ENCODE assay signal across 15 cellular contexts in the genomic region with DNA sequence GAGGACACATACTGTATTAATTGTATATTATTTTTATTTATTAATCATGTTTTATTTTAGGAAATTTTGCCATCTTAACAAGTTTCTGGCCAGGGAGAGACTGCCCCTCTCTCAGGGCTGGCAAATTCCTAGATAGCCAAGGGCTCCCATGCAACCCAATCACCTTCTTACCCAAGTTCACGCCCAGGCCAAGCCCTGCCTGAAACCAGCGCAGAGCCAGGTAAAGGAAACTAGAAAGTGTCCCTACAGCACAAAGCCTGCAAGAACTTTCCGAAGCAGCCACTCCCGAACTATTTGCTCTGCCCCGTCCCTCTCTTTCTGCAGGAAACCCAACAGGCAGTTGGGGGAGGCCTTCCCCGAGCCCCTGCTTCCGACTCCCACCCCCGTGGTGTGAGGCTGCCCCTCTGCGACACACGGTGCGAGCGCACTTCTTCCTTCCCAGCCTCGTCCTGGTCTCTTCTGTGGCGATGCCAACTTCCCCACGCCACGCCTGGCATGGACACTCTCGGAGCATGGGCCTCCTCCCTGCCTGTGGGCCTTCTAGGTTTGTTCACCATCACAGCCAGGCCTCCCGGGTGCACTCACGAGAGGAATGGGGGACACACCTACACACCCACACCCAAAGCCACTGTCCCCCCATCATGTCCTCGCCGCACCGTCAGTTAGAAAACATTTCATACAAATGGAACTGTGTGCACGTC.
DNase-seq lines count a peak whose midpoint lies in the region; ATAC-seq and TF ChIP-seq lines count a peak whose summit lies in the region.
"Had no signal": no experiment of that assay in that cellular context is flagged by ENCODE, and none has a peak within 500 bp of the region (broad histone marks: within the 10 kb centered on the region; RNA-seq: fewer than 3 reads in every experiment).

No MANE protein-coding gene starts in this region.

- H3K4me1 Mint-ChIP-seq in activated naive CD4-positive, alpha-beta T cell treated with anti-CD3 and anti-CD28 coated beads, Interleukin-2, amount 50 U/mL, for 24 hours: peaks cover 94% of the 10 kb centered on the region
- peaks cover 97% of the 10 kb centered on the region for H3K4me1 Mint-ChIP-seq in activated CD8-positive, alpha-beta T cell treated with anti-CD3 and anti-CD28 coated beads for 36 hours (ENCODE audit: low read depth)
- H3K4me1 Mint-ChIP-seq in stimulated activated memory B cell treated with anti-CD40 and anti-IgM and Interleukin-4, amounts not matched to agents 10 μg/mL and 1 μg/mL and 100 μg/mL, for 72 hours: peaks cover 94% of the 10 kb centered on the region

- CTCF ChIA-PET in activated CD8-positive, alpha-beta T cell treated with anti-CD3 and anti-CD28 coated beads for 36 hours (lab: Charles Lee): interaction anchor here (1.3 kb wide), 1 partner anchor 165 kb away, joined by 3 read pairs; no protein-coding TSS in a partner anchor

- peak overlapping the region; percentile 91 for H3K27ac Mint-ChIP-seq in activated naive CD4-positive, alpha-beta T cell treated with anti-CD3 and anti-CD28 coated beads, Interleukin-2, amount 50 U/mL, for 24 hours
- H3K27ac Mint-ChIP-seq in activated CD8-positive, alpha-beta T cell treated with anti-CD3 and anti-CD28 coated beads for 36 hours: peak overlapping the region; percentile 70
- peak overlapping the region; percentile 13 for H3K27ac Mint-ChIP-seq in stimulated activated memory B cell treated with anti-CD40 and anti-IgM and Interleukin-4, amounts not matched to agents 10 μg/mL and 1 μg/mL and 100 μg/mL, for 72 hours

- no peak for TF ChIP-seq CTCF in activated CD8-positive, alpha-beta T cell treated with anti-CD3 and anti-CD28 coated beads for 36 hours (IDR thresholded peaks at IDR 0.05)

- DNase-seq in activated naive CD4-positive, alpha-beta T cell (lab: John Stamatoyannopoulos, UW): no peak
- no peak for DNase-seq in activated CD8-positive, alpha-beta T cell treated with anti-CD3 and anti-CD28 coated beads for 36 hours
- DNase-seq in left cardiac atrium: peak; percentile 18
- DNase-seq in cerebellar nuclear complex (lab: John Stamatoyannopoulos, UW): no peak
- no peak for DNase-seq in NCI-H1105 treated with DMSO at 0.1 percent for 48 hours (lab: John Stamatoyannopoulos, UW)
- DNase-seq: activated effector memory CD4-positive, alpha-beta T cell treated with anti-CD3 and anti-CD28 coated beads, Interleukin-2, amount 50 U/mL, for 16 hours; C1 segment of cervical spinal cord; dermis blood vessel endothelial cell; HCEC 1CT; Karpas-422; NCI-H2081 treated with DMSO at 0.1 percent for 48 hours; upper lobe of right lung had no signal

- intact Hi-C loops in activated CD8-positive, alpha-beta T cell treated with anti-CD3 and anti-CD28 coated beads for 36 hours (cut with micrococcal nuclease): no loop called here
- intact Hi-C loops in left cardiac atrium (cut with DNase I): no loop called here

- H3K9me3 Mint-ChIP-seq in activated naive CD4-positive, alpha-beta T cell treated with anti-CD3 and anti-CD28 coated beads, Interleukin-2, amount 50 U/mL, for 24 hours: no peaks in the 10 kb centered on the region
- no peaks in the 10 kb centered on the region for H3K9me3 Mint-ChIP-seq in activated CD8-positive, alpha-beta T cell treated with anti-CD3 and anti-CD28 coated beads for 36 hours
- H3K9me3 Mint-ChIP-seq in stimulated activated memory B cell treated with anti-CD40 and anti-IgM and Interleukin-4, amounts not matched to agents 10 μg/mL and 1 μg/mL and 100 μg/mL, for 72 hours: no peaks in the 10 kb centered on the region

- H3K36me3 Mint-ChIP-seq in activated naive CD4-positive, alpha-beta T cell treated with anti-CD3 and anti-CD28 coated beads, Interleukin-2, amount 50 U/mL, for 24 hours: peaks cover 1% of the 10 kb centered on the region
- peaks cover 47% of the 10 kb centered on the region for H3K36me3 Mint-ChIP-seq in activated CD8-positive, alpha-beta T cell treated with anti-CD3 and anti-CD28 coated beads for 36 hours (ENCODE audit: low read depth)
- H3K36me3 Mint-ChIP-seq in stimulated activated memory B cell treated with anti-CD40 and anti-IgM and Interleukin-4, amounts not matched to agents 10 μg/mL and 1 μg/mL and 100 μg/mL, for 72 hours: peaks cover 20% of the 10 kb centered on the region

- H3K4me3 Mint-ChIP-seq in activated naive CD4-positive, alpha-beta T cell treated with anti-CD3 and anti-CD28 coated beads, Interleukin-2, amount 50 U/mL, for 24 hours: peak overlapping the region; percentile 23
- H3K4me3 Mint-ChIP-seq in activated CD8-positive, alpha-beta T cell treated with anti-CD3 and anti-CD28 coated beads for 36 hours: peak overlapping the region; percentile 36
- peak overlapping the region; percentile 33 for H3K4me3 Mint-ChIP-seq in stimulated activated memory B cell treated with anti-CD40 and anti-IgM and Interleukin-4, amounts not matched to agents 10 μg/mL and 1 μg/mL and 100 μg/mL, for 72 hours

- no peaks in the 10 kb centered on the region for H3K27me3 Mint-ChIP-seq in activated naive CD4-positive, alpha-beta T cell treated with anti-CD3 and anti-CD28 coated beads, Interleukin-2, amount 50 U/mL, for 24 hours
- no peaks in the 10 kb centered on the region for H3K27me3 Mint-ChIP-seq in activated CD8-positive, alpha-beta T cell treated with anti-CD3 and anti-CD28 coated beads for 36 hours
- H3K27me3 Mint-ChIP-seq in stimulated activated memory B cell treated with anti-CD40 and anti-IgM and Interleukin-4, amounts not matched to agents 10 μg/mL and 1 μg/mL and 100 μg/mL, for 72 hours: no peaks in the 10 kb centered on the region

- POLR2A ChIA-PET in activated CD8-positive, alpha-beta T cell treated with anti-CD3 and anti-CD28 coated beads for 36 hours (lab: Charles Lee): interaction anchor here (0.6 to 0.9 kb wide), 2 partner anchors 65 to 199 kb away, joined by 3 read pairs; no protein-coding TSS in a partner anchor

- no peak for ATAC-seq in activated CD8-positive, alpha-beta T cell treated with anti-CD3 and anti-CD28 coated beads for 36 hours
- no peak for ATAC-seq in left cardiac atrium
- ATAC-seq in stimulated activated memory B cell treated with anti-CD40 and anti-IgM and Interleukin-4, amounts not matched to agents 10 μg/mL and 1 μg/mL and 100 μg/mL, for 72 hours: no peak
- ATAC-seq in GM19328 (IDR thresholded peaks at IDR 0.05; ENCODE audit: unreplicated experiment): no peak
- ATAC-seq: upper lobe of right lung had no signal

Comparison
In these comparisons a context has a peak if more than half of its experiments do, and no peak if none do; other contexts are left out.
1. H3K27ac Mint-ChIP-seq: peak in every context shown above with its lines; median percentile 91 in activated naive CD4-positive, alpha-beta T cell treated with anti-CD3 and anti-CD28 coated beads, Interleukin-2, amount 50 U/mL, for 24 hours; 70 in activated CD8-positive, alpha-beta T cell treated with anti-CD3 and anti-CD28 coated beads for 36 hours; 13 in stimulated activated memory B cell treated with anti-CD40 and anti-IgM and Interleukin-4, amounts not matched to agents 10 μg/mL and 1 μg/mL and 100 μg/mL, for 72 hours.